17 cellular contexts compared by ENCODE assay signal in genomic region chr3:123660276-123660675, GRCh38.
DNase-seq lines count a peak whose midpoint lies in the region; ATAC-seq, FAIRE-seq and TF ChIP-seq lines count a peak whose summit lies in the region.
"Had no signal": no experiment of that assay in that cellular context is flagged by ENCODE, and none has a peak within 500 bp of the region (broad histone marks: within the 10 kb centered on the region; RNA-seq: fewer than 3 reads in every experiment).

No MANE protein-coding gene starts in this region.

- H3K4me3 ChIP-seq in right lobe of liver = no peak overlapping the region
- H3K4me3 ChIP-seq in HepG2 (replicated peaks in 1 of 3; ENCODE audit: insufficient read depth in 1 of 3, low read depth in 2 of 3, low read length in 3 of 3) = no peak overlapping the region
- H3K4me3 ChIP-seq in kidney (ENCODE audit: low read length in 2 of 2) = no peak overlapping the region
- H3K4me3 ChIP-seq in sigmoid colon = no peak overlapping the region
- H3K4me3 ChIP-seq: PC-9 had no signal

- no peak for FAIRE-seq in HepG2 (lab: Jason Lieb, UNC)
- FAIRE-seq in kidney (lab: Jason Lieb, UNC) = no peak
- no peak for FAIRE-seq in RCC 7860 (lab: Jason Lieb, UNC)
- FAIRE-seq: GM18507, GM19239 had no signal

- H3K36me3 ChIP-seq in right lobe of liver = peaks cover 0 to 48% (median 24%) of the 10 kb centered on the region in 4 donors
- peaks cover 15 to 43% of the 10 kb centered on the region in 2 experiments for H3K36me3 ChIP-seq in HepG2 (replicated peaks in 1 of 2; ENCODE audit: control insufficient read depth in 1 of 2, insufficient read depth in 2 of 2, low read length in 2 of 2)
- peaks cover 11 to 34% of the 10 kb centered on the region in 2 donors for H3K36me3 ChIP-seq in kidney (ENCODE audit: control insufficient read depth in 1 of 2, insufficient read depth in 2 of 2, low read length in 2 of 2)
- peaks cover 18 to 69% (median 28%) of the 10 kb centered on the region in 4 donors for H3K36me3 ChIP-seq in sigmoid colon

- no peak overlapping the region for H3K9ac ChIP-seq in HepG2 (ENCODE audit: insufficient read depth, low read depth, low read length)
- H3K9ac ChIP-seq in kidney (ENCODE audit: low read length in 2 of 2) = peak overlapping the region in 1 of 2 donors; percentile 79

- no peak overlapping the region for H3K4me2 ChIP-seq in HepG2 (ENCODE audit: low read depth, low read length)
- H3K4me2 ChIP-seq: PC-9 had no signal

- WGBS in right lobe of liver (ENCODE audit: insufficient coverage, low coverage, low lambda C conversion rate, missing lambda C conversion rate) = 89% methylated on average over 2 of the region's 2 CpGs
- WGBS in HepG2 (ENCODE audit: low lambda C conversion rate) = 98% methylated on average over 2 of the region's 2 CpGs
- 58 to 78% methylated on average over 2 of the region's 2 CpGs for WGBS in sigmoid colon, 2 donors

- H3K27me3 ChIP-seq in right lobe of liver = no peaks in the 10 kb centered on the region
- H3K27me3 ChIP-seq in HepG2 (ENCODE audit: control insufficient read depth in 1 of 2, insufficient read depth in 2 of 2, low read length in 2 of 2) = no peaks in the 10 kb centered on the region
- H3K27me3 ChIP-seq in sigmoid colon = no peaks in the 10 kb centered on the region

- no peak overlapping the region for H2AFZ ChIP-seq in HepG2 (ENCODE audit: low read length)
- H2AFZ ChIP-seq: PC-9 had no signal

- TF ChIP-seq POLR2A in right lobe of liver (IDR thresholded peaks at IDR 0.05) (no peak), HepG2 (IDR thresholded peaks at IDR 0.05; ENCODE audit: insufficient read depth in 1 of 2, low read depth in 2 of 2, low read length in 2 of 2) (no peak), sigmoid colon (IDR thresholded peaks at IDR 0.05) (no peak)

- no peaks in the 10 kb centered on the region for H4K20me1 ChIP-seq in HepG2 (ENCODE audit: insufficient read depth, low read length)

- DNase-seq in right lobe of liver (no peak), HepG2 (ENCODE audit: low spot score) (no peak), kidney (peak; percentile 60), sigmoid colon (no peak), RCC 7860 (ENCODE audit: low spot score) (no peak), RPMI8226 (no peak), left colon (no peak)
- no peak for DNase-seq in activated CD4-positive, CD25-positive, alpha-beta regulatory T cell (lab: John Stamatoyannopoulos, UW)
- DNase-seq: activated CD8-positive, alpha-beta memory T cell treated with anti-CD3 and anti-CD28 coated beads, Interleukin-2, amount 50 U/mL, for 48 hours; activated naive CD4-positive, alpha-beta T cell treated with anti-CD3 and anti-CD28 coated beads for 36 hours; GF-D8; NCI-H526 treated with DMSO at 0.1 percent for 48 hours; PC-9; T-helper 1 cell had no signal

- BruUV-seq in HepG2 (replicated peaks; lab: Mats Ljungman, UMichigan) = no TSS peak

- TF ChIP-seq RAD21 in HepG2 (CRISPR knock-in tag; IDR thresholded peaks at IDR 0.05) = no peak

- TF ChIP-seq EP300 in HepG2 (IDR thresholded peaks at IDR 0.05; ENCODE audit: low read depth in 2 of 2, low read length in 2 of 2) = no peak
- no peak for TF ChIP-seq EP300 in HepG2 (CRISPR knock-in tag; IDR thresholded peaks at IDR 0.05; ENCODE audit: borderline replicate concordance)
- TF ChIP-seq EP300 in sigmoid colon (IDR thresholded peaks at IDR 0.05) = no peak

- POLR2A ChIA-PET in HepG2 (lab: Yijun Ruan, JAX) = no interaction called here

- no peaks in the 10 kb centered on the region for H3K79me2 ChIP-seq in HepG2 (ENCODE audit: insufficient read depth, low read length)

- H3K27ac ChIP-seq in right lobe of liver (peak overlapping the region in 2 of 3 donors; percentile 18 to 33), HepG2 (ENCODE audit: extremely low read length, insufficient read depth, low read length) (no peak overlapping the region), kidney (ENCODE audit: low read depth in 2 of 2, low read length in 2 of 2) (peak overlapping the region; percentile 89), sigmoid colon (peak overlapping the region; percentile 89 to 98 (median 94))
- H3K27ac ChIP-seq: PC-9 had no signal

- intact Hi-C loops in right lobe of liver (cut with DNase I) = no loop called here
- intact Hi-C loops in HepG2 (cut with micrococcal nuclease; ENCODE audit: unreplicated experiment) = no loop called here
- intact Hi-C loops in kidney (cut with DNase I) = no loop called here
- intact Hi-C loops in sigmoid colon (cut with DNase I) = no loop called here
- intact Hi-C loops in left colon (cut with DNase I, micrococcal nuclease) = no loop called here

- TF ChIP-seq CTCF in right lobe of liver (IDR thresholded peaks at IDR 0.05) (no peak), HepG2 (CRISPR knock-in tag; IDR thresholded peaks at IDR 0.05) (no peak), kidney (IDR thresholded peaks at IDR 0.05; ENCODE audit: borderline replicate concordance, extremely low read depth, insufficient read depth) (no peak), sigmoid colon (IDR thresholded peaks at IDR 0.05) (no peak)

- H3K4me1 ChIP-seq in right lobe of liver (peaks cover 0 to 30% (median 5%) of the 10 kb centered on the region in 4 donors), HepG2 (ENCODE audit: insufficient read depth, low read length) (0 out of 2 replicates have a peak, but pooled peaks cover 4% of the 10 kb centered on the region), kidney (ENCODE audit: control insufficient read depth in 1 of 2, insufficient read depth in 1 of 2, low read depth in 1 of 2, low read length in 2 of 2) (peaks cover 52 to 67% of the 10 kb centered on the region in 2 donors), sigmoid colon (peaks cover 0 to 91% (median 80%) of the 10 kb centered on the region in 4 donors)

- ATAC-seq in right lobe of liver (no peak), HepG2 (no peak), left colon (no peak)
- ATAC-seq: activated CD4-positive, CD25-positive, alpha-beta regulatory T cell treated with anti-CD3 and anti-CD28 coated beads, Interleukin-2, amount 50 U/mL, for 24 hours had no signal

- in situ Hi-C loops in HepG2 (cut with HindIII; ENCODE audit: extremely low pct_ligation_motif_present, low pct_unique_long_range_greater_than_20kb) = no loop called here

- CTCF ChIA-PET in HepG2 (lab: Yijun Ruan, JAX; ENCODE audit: low intra/inter-chr PET ratio, low total read pairs) = no interaction called here

- H3K9me3 ChIP-seq in right lobe of liver = no peaks in the 10 kb centered on the region
- H3K9me3 ChIP-seq in HepG2 (ENCODE audit: low read length) = no peaks in the 10 kb centered on the region
- no peaks in the 10 kb centered on the region for H3K9me3 ChIP-seq in kidney (ENCODE audit: control insufficient read depth in 1 of 2, low read length in 2 of 2)
- H3K9me3 ChIP-seq in sigmoid colon = no peaks in the 10 kb centered on the region

TF ChIP-seq in HepG2, 621 proteins besides CTCF, POLR2A, EP300 and RAD21:
- TF ChIP-seq NONO (IDR thresholded peaks at IDR 0.05) (no peak), NONO (CRISPR knock-in tag; conservative IDR thresholded peaks at IDR 0.05) (no peak), HOMEZ (CRISPR knock-in tag; IDR thresholded peaks at IDR 0.05; ENCODE audit: low read depth) (no peak), ESRRA (CRISPR knock-in tag; IDR thresholded peaks at IDR 0.05; ENCODE audit: low read depth) (no peak), FOXO4 (CRISPR knock-in tag; conservative IDR thresholded peaks at IDR 0.05) (no peak), ZBTB39 (CRISPR knock-in tag; IDR thresholded peaks at IDR 0.05) (no peak), ARNTL (CRISPR knock-in tag; IDR thresholded peaks at IDR 0.05) (no peak)
